1 cellular context compared by ENCODE assay signal in the genomic region with DNA sequence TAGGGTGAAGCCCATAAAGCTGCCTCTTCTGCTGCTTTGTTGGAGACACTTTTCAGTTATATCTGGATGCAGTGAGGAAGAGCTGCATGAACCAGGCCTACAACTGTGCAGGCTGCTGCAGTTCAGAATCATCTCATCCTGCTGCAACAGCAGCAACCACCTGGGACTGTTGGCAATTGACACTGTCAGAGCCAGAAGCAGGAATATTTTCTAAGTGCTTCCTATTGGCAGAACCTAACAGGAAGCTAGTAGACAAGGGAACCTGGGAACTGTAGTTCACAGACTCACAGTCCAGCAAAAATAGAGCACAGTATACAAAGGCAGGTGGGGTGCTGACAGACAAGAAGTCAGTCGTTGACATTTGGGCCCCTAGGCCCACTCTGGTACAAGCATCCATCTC.
TF ChIP-seq lines count a peak whose summit lies in the region.

No MANE protein-coding gene starts in this region.

TF ChIP-seq in H1, 55 proteins besides CTCF, POLR2A, EP300 and RAD21 (continued from another document):
- TF ChIP-seq ZNF274 (IDR thresholded peaks at IDR 0.05; ENCODE audit: borderline replicate concordance, extremely low read depth, low read length): no peak
- no peak for TF ChIP-seq RXRA (IDR thresholded peaks at IDR 0.05; ENCODE audit: insufficient read depth, low read depth, low read length)
- TF ChIP-seq CBX5 (IDR thresholded peaks at IDR 0.05; ENCODE audit: low read depth, low read length): no peak
- no peak for TF ChIP-seq HDAC6 (IDR thresholded peaks at IDR 0.05; ENCODE audit: low read depth, low read length)
- no peak for TF ChIP-seq NANOG (IDR thresholded peaks at IDR 0.05; ENCODE audit: insufficient read depth, low read depth, low read length, poor library complexity, severe bottlenecking)
- TF ChIP-seq, protein P1, sequence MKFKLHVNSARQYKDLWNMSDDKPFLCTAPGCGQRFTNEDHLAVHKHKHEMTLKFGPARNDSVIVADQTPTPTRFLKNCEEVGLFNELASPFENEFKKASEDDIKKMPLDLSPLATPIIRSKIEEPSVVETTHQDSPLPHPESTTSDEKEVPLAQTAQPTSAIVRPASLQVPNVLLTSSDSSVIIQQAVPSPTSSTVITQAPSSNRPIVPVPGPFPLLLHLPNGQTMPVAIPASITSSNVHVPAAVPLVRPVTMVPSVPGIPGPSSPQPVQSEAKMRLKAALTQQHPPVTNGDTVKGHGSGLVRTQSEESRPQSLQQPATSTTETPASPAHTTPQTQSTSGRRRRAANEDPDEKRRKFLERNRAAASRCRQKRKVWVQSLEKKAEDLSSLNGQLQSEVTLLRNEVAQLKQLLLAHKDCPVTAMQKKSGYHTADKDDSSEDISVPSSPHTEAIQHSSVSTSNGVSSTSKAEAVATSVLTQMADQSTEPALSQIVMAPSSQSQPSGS (IDR thresholded peaks at IDR 0.05; ENCODE audit: low read length): no peak
- TF ChIP-seq HDAC2 (IDR thresholded peaks at IDR 0.05; ENCODE audit: borderline replicate concordance in 1 of 2, low read depth in 2 of 2, low read length in 2 of 2): no peak
- no peak for TF ChIP-seq GTF2F1 (IDR thresholded peaks at IDR 0.05; ENCODE audit: borderline replicate concordance, low read depth, low read length)
